19 cellular contexts compared by ENCODE assay signal in genomic region chr13:44257806-44258205, GRCh38.
"Had no signal": no experiment of that assay in that cellular context is flagged by ENCODE, and none has a peak within 500 bp of the region (broad histone marks: within the 10 kb centered on the region; RNA-seq: fewer than 3 reads in every experiment).

No MANE protein-coding gene starts in this region.

- ATAC-seq: left colon; mucosa of descending colon; naive thymus-derived CD8-positive, alpha-beta T cell; psoas muscle; stimulated activated naive B cell treated with anti-CD40 and anti-IgM and Interleukin-4, amounts not matched to agents 10 μg/mL and 1 μg/mL and 100 μg/mL, for 72 hours; stimulated activated naive CD8-positive, alpha-beta T cell treated with anti-CD3 and anti-CD28 coated beads, Interleukin-15, amount 100 ng/mL, for 72 hours had no signal

- DNase-seq: cortex of kidney; dorsolateral prefrontal cortex; effector CD8-positive, alpha-beta T cell; foreskin melanocyte; head of caudate nucleus; left colon; mucosa of descending colon; naive thymus-derived CD8-positive, alpha-beta T cell; psoas muscle; sigmoid colon; stimulated activated CD4-positive, alpha-beta T cell treated with anti-CD3 and anti-CD28 coated beads, Interleukin-2, amount 100 ng/mL, for 24 hours; stimulated activated CD4-positive, alpha-beta T cell treated with anti-CD3 and anti-CD28 coated beads, Interleukin-4, amount 100 ng/mL, for 4 hours; stimulated activated naive B cell treated with anti-CD40 and anti-IgM and Interleukin-4, amounts not matched to agents 10 μg/mL and 1 μg/mL and 100 μg/mL, for 72 hours; stimulated activated naive CD8-positive, alpha-beta T cell treated with anti-CD3 and anti-CD28 coated beads, Interleukin-15, amount 100 ng/mL, for 72 hours; testis had no signal

- H3K4me3 ChIP-seq: dorsolateral prefrontal cortex, esophagus muscularis mucosa, hepatocyte, mucosa of descending colon, psoas muscle, sigmoid colon, skin epidermis, testis, tibial nerve had no signal
